8 cellular contexts compared by ENCODE assay signal in genomic region chr22:35552186-35552842, GRCh38. TPM values are rescaled to one million over a fixed set of nuclear protein-coding genes. Genes with fewer than 3 reads are reported as not detected.
DNase-seq lines count a peak whose midpoint lies in the region; ATAC-seq, FAIRE-seq and TF ChIP-seq lines count a peak whose summit lies in the region.

No MANE protein-coding gene starts in this region.

- peak; percentile 30 to 63 (median 49) for ATAC-seq in psoas muscle
- no peak for ATAC-seq in HG02938 (IDR thresholded peaks at IDR 0.05; ENCODE audit: unreplicated experiment)
- no peak for ATAC-seq in GM21390 (IDR thresholded peaks at IDR 0.05; ENCODE audit: unreplicated experiment)

- no peaks in the 10 kb centered on the region for H3K36me3 ChIP-seq in psoas muscle (ENCODE audit: insufficient read depth in 1 of 2, low read depth in 1 of 2)

- no peaks in the 10 kb centered on the region for H3K27me3 ChIP-seq in psoas muscle (ENCODE audit: insufficient read depth in 3 of 3, low read length in 2 of 3)

- no peak overlapping the region for H3K27ac ChIP-seq in psoas muscle

- no peak for TF ChIP-seq CTCF in psoas muscle (IDR thresholded peaks at IDR 0.05)

- no peaks in the 10 kb centered on the region for H3K9me3 ChIP-seq in psoas muscle

- FAIRE-seq in H54 (lab: Jason Lieb, UNC) = no peak

- H3K4me1 ChIP-seq in psoas muscle = no peaks in the 10 kb centered on the region

- no peak overlapping the region for H3K4me3 ChIP-seq in psoas muscle

- DNase-seq in H54 (ENCODE audit: insufficient read length, low spot score) (peak; percentile 58), SW480 (ENCODE audit: low spot score) (peak; percentile 89), psoas muscle (no peak), medulla oblongata (ENCODE audit: extremely low spot score) (no peak), cardiac septum (ENCODE audit: low spot score) (no peak)
- peak; percentile 81 for DNase-seq in activated naive CD4-positive, alpha-beta T cell treated with Interleukin-2 at 50 U/mL for 16 hours

- TF ChIP-seq POLR2A in H54 (IDR thresholded peaks at IDR 0.05; ENCODE audit: low read depth, low read length) = no peak

- WGBS in psoas muscle, 3 donors = 40 to 49% (median 42%) methylated on average over 13 to 14 of the region's 14 CpGs

- intact Hi-C loops in psoas muscle (cut with DNase I) (no loop called here), cardiac septum (cut with DNase I) (no loop called here)

RNA-seq across cellular contexts. Expression of gene RASD2, which starts 11.7 kb away (rescaled TPM):
- total RNA-seq in psoas muscle (1 to 10 TPM; 3.5 to 6.1 (median 3.7) TPM), cardiac septum (3.5 TPM)
- polyA plus RNA-seq in psoas muscle = 1 to 10 TPM; 2.0 to 2.1 (median 2.1) TPM

Comparison
In these comparisons a context has a peak if more than half of its experiments do, and no peak if none do; other contexts are left out.
1. DNase-seq: peak in H54 (single experiment), SW480 (single experiment) and activated naive CD4-positive, alpha-beta T cell treated with Interleukin-2 at 50 U/mL for 16 hours (single experiment); none in psoas muscle (0 of 2), medulla oblongata (single experiment) and cardiac septum (single experiment).
2. ATAC-seq: peak in psoas muscle (4 of 4); none in HG02938 (single experiment) and GM21390 (single experiment).